In genomic region chr5:156475831-156476551, GRCh38 we compare ENCODE assay signal across 10 cellular contexts.
DNase-seq lines count a peak whose midpoint lies in the region; ATAC-seq and TF ChIP-seq lines count a peak whose summit lies in the region.
"Had no signal": no experiment of that assay in that cellular context is flagged by ENCODE, and none has a peak within 500 bp of the region (broad histone marks: within the 10 kb centered on the region; RNA-seq: fewer than 3 reads in every experiment).

No MANE protein-coding gene starts in this region.

- H3K9ac ChIP-seq in NT2/D1 (ENCODE audit: insufficient read length, low read depth) = no peak overlapping the region
- no peak overlapping the region for H3K9ac ChIP-seq in MM.1S (ENCODE audit: low read length)

- H3K36me3 ChIP-seq in NT2/D1 (ENCODE audit: insufficient read depth, insufficient read length, low read length) = no peaks in the 10 kb centered on the region
- no peaks in the 10 kb centered on the region for H3K36me3 ChIP-seq in MM.1S (replicated peaks; ENCODE audit: insufficient read depth, low read length)
- H3K36me3 ChIP-seq: tibial nerve had no signal

- H3K27ac ChIP-seq in MM.1S (ENCODE audit: low read length) = no peak overlapping the region

- no peak overlapping the region for H3K4me2 ChIP-seq in MM.1S (ENCODE audit: low read depth, low read length)

- H2AFZ ChIP-seq in MM.1S (ENCODE audit: low read length) = no peak overlapping the region

- H3K27me3 ChIP-seq in NT2/D1 (ENCODE audit: insufficient read depth, insufficient read length) (no peaks in the 10 kb centered on the region), MM.1S (replicated peaks; ENCODE audit: insufficient read depth, low read length) (no peaks in the 10 kb centered on the region)
- H3K27me3 ChIP-seq: tibial nerve had no signal

- ATAC-seq in stimulated activated naive CD8-positive, alpha-beta T cell treated with anti-CD3 and anti-CD28 coated beads, Interleukin-15, Interleukin-2, amounts not matched to agents 100 U/mL and 50 U/mL, for 24 hours = no peak
- ATAC-seq in GM18517 (IDR thresholded peaks at IDR 0.05; ENCODE audit: unreplicated experiment) = no peak
- ATAC-seq: naive thymus-derived CD4-positive, alpha-beta T cell had no signal

- no peaks in the 10 kb centered on the region for H3F3A ChIP-seq in MM.1S (ENCODE audit: insufficient read depth, low read length)

- peak; percentile 77 for DNase-seq in AG08396 (ENCODE audit: low spot score)
- DNase-seq in NT2/D1 (ENCODE audit: low read depth, low spot score) = peak; percentile 55
- peak; percentile 91 for DNase-seq in fibroblast of pulmonary artery (ENCODE audit: low read depth)
- DNase-seq in non-pigmented ciliary epithelial cell (ENCODE audit: low read depth) = peak; percentile 37
- no peak for DNase-seq in MM.1S
- no peak for DNase-seq in GM13976 (ENCODE audit: low spot score)
- DNase-seq in stimulated activated naive CD8-positive, alpha-beta T cell treated with anti-CD3 and anti-CD28 coated beads, Interleukin-15, Interleukin-2, amounts not matched to agents 100 U/mL and 50 U/mL, for 24 hours = no peak
- DNase-seq: naive thymus-derived CD4-positive, alpha-beta T cell had no signal

- H3K4me3 ChIP-seq in NT2/D1 (ENCODE audit: insufficient read length, low read depth) (no peak overlapping the region), fibroblast of pulmonary artery (replicated peaks; ENCODE audit: low read depth, low read length) (no peak overlapping the region), MM.1S (ENCODE audit: low read length) (no peak overlapping the region)
- H3K4me3 ChIP-seq: tibial nerve had no signal

- TF ChIP-seq CTCF in fibroblast of pulmonary artery (IDR thresholded peaks at IDR 0.05; ENCODE audit: low read length, missing control alignments) (peak; percentile 27), MM.1S (IDR thresholded peaks at IDR 0.05; ENCODE audit: low read length) (no peak), GM13976 (IDR thresholded peaks at IDR 0.05; ENCODE audit: borderline replicate concordance, control extremely low read depth, extremely low read depth, insufficient read depth, missing control alignments) (no peak)

- H3K9me3 ChIP-seq in NT2/D1 (ENCODE audit: insufficient read depth, low read length) (no peaks in the 10 kb centered on the region), MM.1S (replicated peaks; ENCODE audit: insufficient read depth, low read length) (no peaks in the 10 kb centered on the region)
- H3K9me3 ChIP-seq: tibial nerve had no signal

- H3K79me2 ChIP-seq in MM.1S (ENCODE audit: low read length) = no peaks in the 10 kb centered on the region

- H3K9me2 ChIP-seq in MM.1S (replicated peaks; ENCODE audit: insufficient read depth, low read length) = no peaks in the 10 kb centered on the region

- H3K4me1 ChIP-seq in NT2/D1 (ENCODE audit: insufficient read depth, insufficient read length) = no peaks in the 10 kb centered on the region
- no peaks in the 10 kb centered on the region for H3K4me1 ChIP-seq in MM.1S (ENCODE audit: low read length)

- in situ Hi-C loops in GM13976 (cut with MboI; ENCODE audit: low sequenced_read_pairs, unreplicated experiment) = no loop called here

- no peaks in the 10 kb centered on the region for H4K20me1 ChIP-seq in MM.1S (ENCODE audit: insufficient read depth, low read length)

Comparison
In these comparisons a context has a peak if more than half of its experiments do, and no peak if none do; other contexts are left out.
1. DNase-seq: peak in AG08396 (single experiment), NT2/D1 (single experiment), fibroblast of pulmonary artery (single experiment) and non-pigmented ciliary epithelial cell (single experiment); none in MM.1S (single experiment), GM13976 (single experiment) and stimulated activated naive CD8-positive, alpha-beta T cell treated with anti-CD3 and anti-CD28 coated beads, Interleukin-15, Interleukin-2, amounts not matched to agents 100 U/mL and 50 U/mL, for 24 hours (single experiment).